18 cellular contexts compared by ENCODE assay signal in the genomic region with DNA sequence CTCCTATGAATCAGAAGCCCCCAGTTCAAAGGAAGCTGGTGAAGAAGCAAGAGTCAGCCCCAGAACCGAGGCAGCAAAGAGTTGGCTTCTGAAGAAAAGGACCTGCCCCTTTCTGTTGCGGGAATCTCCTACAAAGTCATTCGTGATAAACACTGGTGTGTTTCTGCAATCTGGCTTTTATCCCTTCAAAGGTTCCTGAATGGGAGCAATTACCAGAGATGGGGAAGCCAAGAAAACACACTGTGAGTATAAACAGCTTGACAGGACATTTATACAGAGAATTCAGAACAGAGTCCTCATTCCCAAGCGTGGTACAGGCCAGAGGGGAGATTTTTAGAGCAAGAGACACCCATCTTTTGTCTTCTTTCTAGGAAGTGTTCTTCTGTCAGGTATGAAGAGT.
DNase-seq lines count a peak whose midpoint lies in the region; ATAC-seq and TF ChIP-seq lines count a peak whose summit lies in the region.
"Had no signal": no experiment of that assay in that cellular context is flagged by ENCODE, and none has a peak within 500 bp of the region (broad histone marks: within the 10 kb centered on the region; RNA-seq: fewer than 3 reads in every experiment).

No MANE protein-coding gene starts in this region.

- no peaks in the 10 kb centered on the region for H3K9me2 ChIP-seq in neural cell (ENCODE audit: insufficient read depth, low read length)

- TF ChIP-seq RAD21 in IMR-90 (IDR thresholded peaks at IDR 0.05; ENCODE audit: low read length) = no peak
- TF ChIP-seq RAD21 in neural cell (conservative IDR thresholded peaks at IDR 0.05) = no peak

- H3K27me3 Mint-ChIP-seq in activated CD4-positive, alpha-beta T cell treated with anti-CD3 and anti-CD28 coated beads for 36 hours = peaks cover 9% of the 10 kb centered on the region

- no peaks in the 10 kb centered on the region for H3K9me3 ChIP-seq in IMR-90 (ENCODE audit: control insufficient read depth, insufficient read depth, low read length)
- no peaks in the 10 kb centered on the region for H3K9me3 ChIP-seq in neural cell (ENCODE audit: low read length)
- H3K9me3 ChIP-seq in vagina = no peaks in the 10 kb centered on the region
- no peaks in the 10 kb centered on the region for H3K9me3 ChIP-seq in upper lobe of left lung
- H3K9me3 ChIP-seq: BE2C, HAP-1 had no signal

- H3K23ac ChIP-seq in IMR-90 (ENCODE audit: low read depth, low read length) = peak overlapping the region; percentile 63; the same call in 1 of the 2 replicates

- in situ Hi-C loops in IMR-90 (cut with MboI; ENCODE audit: low sequenced_read_pairs) = no loop called here

- H3K9me1 ChIP-seq in IMR-90 (ENCODE audit: insufficient read depth, low read length) = peaks cover 14% of the 10 kb centered on the region

- H2BK15ac ChIP-seq in IMR-90 (ENCODE audit: low read depth, low read length) = 0 out of 3 replicates have a peak overlapping the region, but pooled peaks have one; percentile 24

- TF ChIP-seq EP300 in neural cell (conservative IDR thresholded peaks at IDR 0.05; ENCODE audit: poor library complexity, severe bottlenecking) (no peak), upper lobe of left lung (IDR thresholded peaks at IDR 0.05) (no peak)

- H2BK120ac ChIP-seq in IMR-90 (ENCODE audit: low read depth, low read length) = peak overlapping the region; percentile 71

- H3K4me3 Mint-ChIP-seq in activated CD4-positive, alpha-beta T cell treated with anti-CD3 and anti-CD28 coated beads for 36 hours = no peak overlapping the region
- H3K4me3 Mint-ChIP-seq: CD4-positive, CD25-positive, alpha-beta regulatory T cell; IgD-negative memory B cell had no signal

- H3K79me1 ChIP-seq in IMR-90 (ENCODE audit: low read depth in 1 of 2, low read length in 2 of 2) = no peaks in the 10 kb centered on the region

- H4K5ac ChIP-seq in IMR-90 (ENCODE audit: low read depth, low read length) = peak overlapping the region; percentile 75

- H2AK5ac ChIP-seq in IMR-90 (ENCODE audit: low read depth, low read length) = peak overlapping the region; percentile 54; the same call in 1 of the 2 replicates

- H3K9me3 Mint-ChIP-seq in activated CD4-positive, alpha-beta T cell treated with anti-CD3 and anti-CD28 coated beads for 36 hours (ENCODE audit: low read depth) = no peaks in the 10 kb centered on the region

- H3K4me2 ChIP-seq in IMR-90 (ENCODE audit: low read depth, low read length) (peak overlapping the region; percentile 47), neural cell (ENCODE audit: low read length) (no peak overlapping the region)

- H3K14ac ChIP-seq in IMR-90 (replicated peaks; ENCODE audit: low read depth, low read length) = peak overlapping the region; percentile 20; the same call in 1 of the 2 replicates

- ATAC-seq in IMR-90 (ENCODE audit: low read depth) = peak; percentile 36
- no peak for ATAC-seq in activated CD4-positive, alpha-beta T cell treated with anti-CD3 and anti-CD28 coated beads for 36 hours
- ATAC-seq in upper lobe of left lung (ENCODE audit: low FRiP score in 2 of 2) = no peak
- ATAC-seq: Right ventricle myocardium inferior had no signal

- H2BK20ac ChIP-seq in IMR-90 (ENCODE audit: low read depth, low read length) = peak overlapping the region; percentile 45; the same call in 1 of the 2 replicates

- no peak for TF ChIP-seq CTCF in IMR-90 (conservative IDR thresholded peaks at IDR 0.05; ENCODE audit: low read depth, low read length)
- no peak for TF ChIP-seq CTCF in neural cell (IDR thresholded peaks at IDR 0.05; ENCODE audit: poor library complexity, severe bottlenecking)
- TF ChIP-seq CTCF in vagina (IDR thresholded peaks at IDR 0.05) = no peak
- TF ChIP-seq CTCF in upper lobe of left lung (IDR thresholded peaks at IDR 0.05) = no peak

- 6% methylated on average over 3 of the region's 4 CpGs; no CpG with 5 or more reads in 1 of the 2 experiments for WGBS in IMR-90 (ENCODE audit: extremely low coverage in 2 of 2, insufficient read length in 1 of 2), 2 experiments
- 35 to 51% methylated on average over 4 of the region's 4 CpGs for WGBS in upper lobe of left lung, 2 donors

- dilution Hi-C loops in IMR-90 (cut with HindIII; ENCODE audit: low sequenced_read_pairs, unreplicated experiment) = no loop called here

- no TSS peak for BruUV-seq in IMR-90 (replicated peaks; lab: Mats Ljungman, UMichigan)

- peak overlapping the region; percentile 71 for H3K4ac ChIP-seq in IMR-90 (ENCODE audit: low read depth, low read length)

- H3K9ac ChIP-seq in IMR-90 (ENCODE audit: low read depth, low read length) (peak overlapping the region; percentile 53; the same call in 1 of the 2 replicates), neural cell (ENCODE audit: low read length) (no peak overlapping the region)

- peak overlapping the region; percentile 30; the same call in 1 of the 2 replicates for H4K91ac ChIP-seq in IMR-90 (ENCODE audit: insufficient read depth, low read depth, low read length)

- peak overlapping the region in 1 of 2 experiments; percentile 16; a peak in 1 of 4 replicates for H4K8ac ChIP-seq in IMR-90 (ENCODE audit: low read depth in 2 of 2, low read length in 2 of 2)

- no peaks in the 10 kb centered on the region for H3K36me3 Mint-ChIP-seq in activated CD4-positive, alpha-beta T cell treated with anti-CD3 and anti-CD28 coated beads for 36 hours (ENCODE audit: low read depth)
- H3K36me3 Mint-ChIP-seq: CD4-positive, CD25-positive, alpha-beta regulatory T cell had no signal

- CTCF ChIA-PET in IMR-90 (lab: Yijun Ruan, JAX) = interaction anchor here (1.3 kb wide), 1 partner anchor 416 kb away, joined by 3 read pairs; no protein-coding TSS in a partner anchor
- CTCF ChIA-PET in activated CD4-positive, alpha-beta T cell treated with anti-CD3 and anti-CD28 coated beads for 36 hours (lab: Charles Lee) = no interaction called here

- H3K4me1 ChIP-seq in IMR-90 (ENCODE audit: control insufficient read depth, insufficient read depth, low read length) = peaks cover 20% of the 10 kb centered on the region
- no peaks in the 10 kb centered on the region for H3K4me1 ChIP-seq in vagina
- H3K4me1 ChIP-seq in upper lobe of left lung = no peaks in the 10 kb centered on the region
- H3K4me1 ChIP-seq: BE2C, HAP-1 had no signal

- no peak overlapping the region for H3K56ac ChIP-seq in IMR-90 (ENCODE audit: extremely low read depth, insufficient read depth, low read length)

- H4K20me1 ChIP-seq in IMR-90 (ENCODE audit: insufficient read depth, low read length) = no peaks in the 10 kb centered on the region
- H4K20me1 ChIP-seq in neural cell (ENCODE audit: insufficient read depth) = no peaks in the 10 kb centered on the region

- H3K4me1 Mint-ChIP-seq in activated CD4-positive, alpha-beta T cell treated with anti-CD3 and anti-CD28 coated beads for 36 hours = no peaks in the 10 kb centered on the region
- H3K4me1 Mint-ChIP-seq: CD4-positive, CD25-positive, alpha-beta regulatory T cell; IgD-negative memory B cell had no signal

- POLR2A ChIA-PET in IMR-90 (lab: Charles Lee; ENCODE audit: unreplicated experiment) = no interaction called here
- POLR2A ChIA-PET in activated CD4-positive, alpha-beta T cell treated with anti-CD3 and anti-CD28 coated beads for 36 hours (lab: Charles Lee) = no interaction called here

- intact Hi-C loops in IMR-90 (cut with micrococcal nuclease) (loop anchor here (5.0 kb wide), 1 partner anchor 34 kb away; no protein-coding TSS in a partner anchor), vagina (cut with DNase I) (no loop called here)
- intact Hi-C loops in activated CD4-positive, alpha-beta T cell treated with anti-CD3 and anti-CD28 coated beads for 36 hours (cut with DNase I, micrococcal nuclease) = no loop called here

- peak overlapping the region; percentile 25 for H2AFZ ChIP-seq in IMR-90 (replicated peaks; ENCODE audit: low read length, poor library complexity)
- H2AFZ ChIP-seq in neural cell (ENCODE audit: low read depth, low read length) = no peak overlapping the region

- no peak for TF ChIP-seq POLR2A in IMR-90 (IDR thresholded peaks at IDR 0.05; ENCODE audit: low read depth, low read length)
- no peak for TF ChIP-seq POLR2A in vagina (IDR thresholded peaks at IDR 0.05)
- no peak for TF ChIP-seq POLR2A in upper lobe of left lung (IDR thresholded peaks at IDR 0.05)

- H3K27me3 ChIP-seq in IMR-90 (ENCODE audit: control insufficient read depth, insufficient read depth, low read length) = no peaks in the 10 kb centered on the region
- no peaks in the 10 kb centered on the region for H3K27me3 ChIP-seq in neural cell (ENCODE audit: insufficient read depth, low read depth, low read length)
- H3K27me3 ChIP-seq in vagina = no peaks in the 10 kb centered on the region
- H3K27me3 ChIP-seq in upper lobe of left lung = no peaks in the 10 kb centered on the region
- H3K27me3 ChIP-seq: BE2C had no signal

- H3K36me3 ChIP-seq in IMR-90 (ENCODE audit: control insufficient read depth, insufficient read depth, low read length) (no peaks in the 10 kb centered on the region), neural cell (ENCODE audit: insufficient read depth, low read length) (no peaks in the 10 kb centered on the region), vagina (no peaks in the 10 kb centered on the region), upper lobe of left lung (no peaks in the 10 kb centered on the region)
- H3K36me3 ChIP-seq: BE2C, HAP-1 had no signal

- no peak overlapping the region for H3K27ac Mint-ChIP-seq in activated CD4-positive, alpha-beta T cell treated with anti-CD3 and anti-CD28 coated beads for 36 hours
- H3K27ac Mint-ChIP-seq: CD4-positive, CD25-positive, alpha-beta regulatory T cell; IgD-negative memory B cell had no signal

- no peaks in the 10 kb centered on the region for H3K79me2 ChIP-seq in neural cell (replicated peaks; ENCODE audit: insufficient read depth, low read length)

- no peaks in the 10 kb centered on the region for H3F3A ChIP-seq in neural cell (ENCODE audit: insufficient read depth, low read length, poor library complexity, severe bottlenecking)

- H3K4me3 ChIP-seq in IMR-90 (ENCODE audit: insufficient read depth, low read depth, low read length) (no peak overlapping the region), neural cell (ENCODE audit: low read length) (no peak overlapping the region), vagina (no peak overlapping the region), upper lobe of left lung (no peak overlapping the region)
- H3K4me3 ChIP-seq: HAP-1 had no signal

- H3K18ac ChIP-seq in IMR-90 (ENCODE audit: low read depth, low read length) = peak overlapping the region; percentile 91

- DNase-seq in IMR-90 (peak; percentile 47), fibroblast of peridontal ligament (ENCODE audit: extremely low read depth) (peak; percentile 72), vagina (ENCODE audit: extremely low spot score in 2 of 2) (no peak), iPS-NIHi11 (ENCODE audit: low spot score) (no peak), upper lobe of left lung (no peak)
- no peak for DNase-seq in activated CD4-positive, alpha-beta T cell treated with anti-CD3 and anti-CD28 coated beads for 36 hours
- DNase-seq: ACHN; BE2C; CD4-positive, CD25-positive, alpha-beta regulatory T cell; COR-L47; NCI-H1092 treated with DMSO at 0.1 percent for 48 hours; NCI-H1694; NCI-H2081 treated with DMSO at 0.1 percent for 48 hours had no signal

- H2AK9ac ChIP-seq in IMR-90 (replicated peaks; ENCODE audit: low read depth, low read length, poor library complexity) = no peak overlapping the region

- H2BK5ac ChIP-seq in IMR-90 (ENCODE audit: low read depth, low read length, poor library complexity, severe bottlenecking) = peak overlapping the region; percentile 59

- H3K27ac ChIP-seq in IMR-90 (ENCODE audit: insufficient read depth, low read length) (peak overlapping the region; percentile 89; the same call in 1 of the 2 replicates), neural cell (ENCODE audit: low read length) (no peak overlapping the region), vagina (peak overlapping the region; percentile 62), upper lobe of left lung (peak overlapping the region in 1 of 4 donors; percentile 49)
- H3K27ac ChIP-seq: HL-60 had no signal

Comparison
In these comparisons a context has a peak if more than half of its experiments do, and no peak if none do; other contexts are left out.
1. DNase-seq: peak in IMR-90 (single experiment) and fibroblast of peridontal ligament (single experiment); none in vagina (0 of 2), iPS-NIHi11 (single experiment), activated CD4-positive, alpha-beta T cell treated with anti-CD3 and anti-CD28 coated beads for 36 hours (single experiment) and upper lobe of left lung (0 of 2).